Comparison of ENCODE assay signal across 7 cellular contexts in genomic region chr5:15105799-15106393, GRCh38.
DNase-seq lines count a peak whose midpoint lies in the region; ATAC-seq and TF ChIP-seq lines count a peak whose summit lies in the region.

No MANE protein-coding gene starts in this region.

- in situ Hi-C loops in gastrocnemius medialis (cut with MboI; ENCODE audit: low sequenced_read_pairs in 4 of 4) = loop anchor here in 1 of 4 donors (25.0 kb wide), 1 partner anchor 731 kb away; no protein-coding TSS in a partner anchor

- no peak overlapping the region for H3K4me3 Mint-ChIP-seq in activated naive CD8-positive, alpha-beta T cell treated with anti-CD3 and anti-CD28 coated beads for 36 hours

- H3K27me3 ChIP-seq in right atrium auricular region = no peaks in the 10 kb centered on the region
- H3K27me3 ChIP-seq in gastrocnemius medialis = no peaks in the 10 kb centered on the region

- no peaks in the 10 kb centered on the region for H3K36me3 Mint-ChIP-seq in activated naive CD8-positive, alpha-beta T cell treated with anti-CD3 and anti-CD28 coated beads for 36 hours

- TF ChIP-seq CTCF in right atrium auricular region (IDR thresholded peaks at IDR 0.05) (peak; percentile 13 to 77), gastrocnemius medialis (IDR thresholded peaks at IDR 0.05 in 4 of 5, conservative IDR thresholded peaks at IDR 0.05 in 1 of 5) (peak; percentile 9 to 60 (median 24))

- ATAC-seq in GM19452 (IDR thresholded peaks at IDR 0.05; ENCODE audit: unreplicated experiment) (peak; percentile 89), HG03354 (IDR thresholded peaks at IDR 0.05; ENCODE audit: poor library complexity, severe bottlenecking, unreplicated experiment) (peak; percentile 89), gastrocnemius medialis (no peak)

- H3K4me3 ChIP-seq in right atrium auricular region (no peak overlapping the region), gastrocnemius medialis (no peak overlapping the region)

- H3K36me3 ChIP-seq in right atrium auricular region (no peaks in the 10 kb centered on the region), gastrocnemius medialis (no peaks in the 10 kb centered on the region)

- intact Hi-C loops in gastrocnemius medialis (cut with DNase I; ENCODE audit: low total_unique reads) = no loop called here

- peaks cover under 1% of the 10 kb centered on the region for H3K9me3 Mint-ChIP-seq in activated naive CD8-positive, alpha-beta T cell treated with anti-CD3 and anti-CD28 coated beads for 36 hours

- no peaks in the 10 kb centered on the region for H3K4me1 Mint-ChIP-seq in activated naive CD8-positive, alpha-beta T cell treated with anti-CD3 and anti-CD28 coated beads for 36 hours

- H3K9me3 ChIP-seq in right atrium auricular region = peaks cover 0 to 4% of the 10 kb centered on the region in 2 donors
- H3K9me3 ChIP-seq in gastrocnemius medialis = no peaks in the 10 kb centered on the region

- H3K27ac Mint-ChIP-seq in activated naive CD8-positive, alpha-beta T cell treated with anti-CD3 and anti-CD28 coated beads for 36 hours = no peak overlapping the region

- no peaks in the 10 kb centered on the region for H3K27me3 Mint-ChIP-seq in activated naive CD8-positive, alpha-beta T cell treated with anti-CD3 and anti-CD28 coated beads for 36 hours

- no peak for TF ChIP-seq POLR2A in gastrocnemius medialis (IDR thresholded peaks at IDR 0.05)

- no peaks in the 10 kb centered on the region for H3K4me1 ChIP-seq in right atrium auricular region
- H3K4me1 ChIP-seq in gastrocnemius medialis = no peaks in the 10 kb centered on the region

- DNase-seq in EH (ENCODE audit: low read depth) = peak; percentile 63
- peak; percentile 14 for DNase-seq in NCI-H526 treated with DMSO at 0.1 percent for 48 hours (lab: John Stamatoyannopoulos, UW)
- peak; percentile 16 for DNase-seq in activated naive CD8-positive, alpha-beta T cell treated with anti-CD3 and anti-CD28 coated beads for 36 hours
- DNase-seq in right atrium auricular region (ENCODE audit: low spot score) = no peak
- DNase-seq in gastrocnemius medialis = no peak

- H3K27ac ChIP-seq in right atrium auricular region = no peak overlapping the region
- H3K27ac ChIP-seq in gastrocnemius medialis = no peak overlapping the region

Comparison
In these comparisons a context has a peak if more than half of its experiments do, and no peak if none do; other contexts are left out.
1. DNase-seq: peak in EH (single experiment), NCI-H526 treated with DMSO at 0.1 percent for 48 hours (single experiment) and activated naive CD8-positive, alpha-beta T cell treated with anti-CD3 and anti-CD28 coated beads for 36 hours (single experiment); none in right atrium auricular region (single experiment) and gastrocnemius medialis (0 of 2).
2. ATAC-seq: peak in GM19452 (single experiment) and HG03354 (single experiment); none in gastrocnemius medialis (0 of 2).